8 cellular contexts compared by ENCODE assay signal in genomic region chr17:58417300-58418092, GRCh38. TPM values are rescaled to one million over a fixed set of nuclear protein-coding genes. Genes with fewer than 3 reads are reported as not detected.
A peak's percentile ranks its signal among the peaks of the same experiment; 100 is the strongest.
DNase-seq lines count a peak whose midpoint lies in the region; ATAC-seq, FAIRE-seq and TF ChIP-seq lines count a peak whose summit lies in the region.

Gene RNF43 (minus strand): TSS chr17:58417534. CDS start chr17:58415577, 1,957 bp downstream.

- H3K36me3 ChIP-seq in kidney (ENCODE audit: control insufficient read depth in 1 of 2, insufficient read depth in 2 of 2, low read length in 2 of 2), result no peaks in the 10 kb centered on the region

- peak; percentile 94 for FAIRE-seq in kidney (lab: Jason Lieb, UNC)

- H3K4me3 ChIP-seq in choroid plexus epithelial cell (ENCODE audit: low read depth, low read length), result peak within 1 kb of the TSS; percentile 45
- peak within 1 kb of the TSS; percentile 53 to 91 for H3K4me3 ChIP-seq in kidney (ENCODE audit: low read length in 2 of 2)

- H3K9ac ChIP-seq in kidney (ENCODE audit: low read length in 2 of 2), result peak within 1 kb of the TSS; percentile 37 to 95

- intact Hi-C loops in kidney (cut with DNase I), result no loop called here

- DNase-seq in Ammon's horn (ENCODE audit: low spot score), result peak; percentile 94
- peak; percentile 91 for DNase-seq in NCI-H2227 treated with DMSO at 0.1 percent for 48 hours (lab: John Stamatoyannopoulos, UW)
- DNase-seq in choroid plexus epithelial cell (ENCODE audit: low read depth), result peak; percentile 90
- peak; percentile 96 for DNase-seq in kidney
- DNase-seq in stimulated activated CD4-positive, alpha-beta T cell treated with anti-CD3 and anti-CD28 coated beads, Interleukin-15, amount 100 ng/mL, for 48 hours (ENCODE audit: low read depth in 2 of 2), result peak; percentile 81 to 86

- no peaks in the 10 kb centered on the region for H3K9me3 ChIP-seq in kidney (ENCODE audit: control insufficient read depth in 1 of 2, low read length in 2 of 2)

- peak within 1 kb of the TSS; percentile 55 to 94 for H3K27ac ChIP-seq in kidney (ENCODE audit: low read depth in 2 of 2, low read length in 2 of 2)

- H3K4me1 ChIP-seq in kidney (ENCODE audit: control insufficient read depth in 1 of 2, insufficient read depth in 1 of 2, low read depth in 1 of 2, low read length in 2 of 2), result peaks cover 2 to 3% of the 10 kb centered on the region in 2 donors

- peak; percentile 92 for TF ChIP-seq CTCF in choroid plexus epithelial cell (conservative IDR thresholded peaks at IDR 0.05; ENCODE audit: low read depth, low read length)
- peak; percentile 87 for TF ChIP-seq CTCF in kidney (IDR thresholded peaks at IDR 0.05; ENCODE audit: borderline replicate concordance, extremely low read depth, insufficient read depth)

- peak; percentile 99 for ATAC-seq in GM19035 (IDR thresholded peaks at IDR 0.05; ENCODE audit: unreplicated experiment)
- peak; percentile 95 for ATAC-seq in HG03280 (IDR thresholded peaks at IDR 0.05; ENCODE audit: unreplicated experiment)
- peak; percentile 99 to 100 for ATAC-seq in activated CD4-positive, CD25-positive, alpha-beta regulatory T cell treated with anti-CD3 and anti-CD28 coated beads, Interleukin-2, amount 50 U/mL, for 24 hours

RNA-seq across cellular contexts. Expression of gene RNF43, which starts in this region (rescaled TPM):
- 9.5 TPM for total RNA-seq in kidney
- polyA plus RNA-seq in kidney (ENCODE audit: insufficient read depth, low read depth, low replicate concordance), result 7.8 TPM

Comparison
In these comparisons a context has a peak if more than half of its experiments do, and no peak if none do; other contexts are left out.
1. Peak in every context shown above with its lines: DNase-seq, ATAC-seq, H3K4me3 ChIP-seq and H3K27ac ChIP-seq.